Comparison of ENCODE assay signal across 8 cellular contexts in the genomic region with DNA sequence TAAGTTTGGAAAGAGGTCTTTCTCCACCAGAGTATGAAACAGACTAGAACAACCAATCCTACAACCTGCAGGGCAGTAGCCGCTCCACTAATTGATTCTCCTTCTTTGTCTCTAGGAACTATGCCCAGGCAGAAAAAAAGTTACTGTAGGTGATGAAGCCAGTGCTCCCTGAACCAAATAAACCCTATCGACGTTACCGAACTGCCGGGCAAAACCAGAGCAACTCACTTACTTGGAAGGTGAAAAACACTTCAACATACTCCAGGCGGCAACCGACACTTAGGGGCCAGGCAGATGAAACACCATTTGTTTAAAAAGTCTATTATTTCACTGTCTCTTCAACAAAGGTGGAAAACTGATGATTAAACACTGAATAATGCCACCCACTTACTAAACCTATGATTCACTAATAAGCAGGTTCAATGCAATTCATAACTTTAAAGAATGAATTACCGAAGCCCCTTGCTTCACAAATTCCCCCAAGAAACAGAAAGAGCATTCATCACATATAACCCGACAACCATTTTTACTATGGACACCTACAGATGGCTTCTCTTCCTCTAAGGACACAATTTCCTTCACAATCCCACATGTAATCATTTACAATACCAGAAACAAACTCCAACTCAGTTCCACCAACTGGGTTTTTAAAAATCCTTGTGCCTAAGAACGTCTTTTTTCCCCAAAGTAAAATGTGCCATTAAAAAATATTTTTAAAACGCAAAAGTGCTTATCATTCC. TPM values are rescaled to one million over a fixed set of nuclear protein-coding genes. Genes with fewer than 3 reads are reported as not detected.
DNase-seq lines count a peak whose midpoint lies in the region; ATAC-seq and TF ChIP-seq lines count a peak whose summit lies in the region.

No MANE protein-coding gene starts in this region.

- intact Hi-C loops in Caco-2 (cut with micrococcal nuclease; ENCODE audit: unreplicated experiment): loop anchor here (5.0 kb wide), 2 partner anchors 149 to 186 kb away; no protein-coding TSS in a partner anchor

- H3K36me3 Mint-ChIP-seq in Caco-2 (ENCODE audit: insufficient read depth, unreplicated experiment): peaks cover 10% of the 10 kb centered on the region
- peaks cover 6% of the 10 kb centered on the region for H3K36me3 Mint-ChIP-seq in activated naive CD4-positive, alpha-beta T cell treated with anti-CD3 and anti-CD28 coated beads, Interleukin-2, amount 10 ng/mL, durations not matched to agents 7 days and 5 days

- peaks cover 37% of the 10 kb centered on the region for H3K4me1 ChIP-seq in Caco-2

- H3K9me3 ChIP-seq in Caco-2 (no peaks in the 10 kb centered on the region), iPS-18c (ENCODE audit: control insufficient read depth, insufficient read depth, low read length) (no peaks in the 10 kb centered on the region)

- TF ChIP-seq CTCF in Caco-2 (IDR thresholded peaks at IDR 0.05; ENCODE audit: insufficient read depth in 1 of 2, low read depth in 1 of 2, low read length in 1 of 2, severe bottlenecking in 1 of 2, unreplicated experiment in 1 of 2): no peak

- POLR2A ChIA-PET in Caco-2 (lab: Charles Lee): no interaction called here

- DNase-seq in Caco-2 (no peak), NCI-H1105 (lab: John Stamatoyannopoulos, UW) (peak; percentile 45), NCI-H1092 treated with DMSO at 0.1 percent for 48 hours (lab: John Stamatoyannopoulos, UW) (no peak)
- peak; percentile 38 for DNase-seq in activated naive CD4-positive, alpha-beta T cell treated with anti-CD3 and anti-CD28 coated beads, Interleukin-2, amount 10 ng/mL, durations not matched to agents 7 days and 5 days
- peak; percentile 18 to 23 for DNase-seq in stimulated activated CD4-positive, alpha-beta T cell treated with anti-CD3 and anti-CD28 coated beads, Interleukin-1b, Interleukin-23, amount 100 ng/mL, for 4 hours (ENCODE audit: low read depth in 2 of 2)

- peak overlapping the region; percentile 83 for H3K27ac Mint-ChIP-seq in Caco-2 (ENCODE audit: unreplicated experiment)
- peak overlapping the region; percentile 86 for H3K27ac Mint-ChIP-seq in activated naive CD4-positive, alpha-beta T cell treated with anti-CD3 and anti-CD28 coated beads, Interleukin-2, amount 10 ng/mL, durations not matched to agents 7 days and 5 days

- no peaks in the 10 kb centered on the region for H3K27me3 Mint-ChIP-seq in Caco-2 (ENCODE audit: insufficient read depth, unreplicated experiment)
- peaks cover 5% of the 10 kb centered on the region for H3K27me3 Mint-ChIP-seq in activated naive CD4-positive, alpha-beta T cell treated with anti-CD3 and anti-CD28 coated beads, Interleukin-2, amount 10 ng/mL, durations not matched to agents 7 days and 5 days

- peak overlapping the region; percentile 90 for H3K4me3 Mint-ChIP-seq in Caco-2 (ENCODE audit: unreplicated experiment)
- peak overlapping the region; percentile 81 for H3K4me3 Mint-ChIP-seq in activated naive CD4-positive, alpha-beta T cell treated with anti-CD3 and anti-CD28 coated beads, Interleukin-2, amount 10 ng/mL, durations not matched to agents 7 days and 5 days

- no peak for ATAC-seq in GM18868 (IDR thresholded peaks at IDR 0.05; ENCODE audit: unreplicated experiment)
- ATAC-seq in GM21786 (IDR thresholded peaks at IDR 0.05; ENCODE audit: unreplicated experiment): no peak

- H3K27me3 ChIP-seq in Caco-2 (replicated peaks; ENCODE audit: control insufficient read depth, insufficient read depth, low read length): no peaks in the 10 kb centered on the region

- BruUV-seq in Caco-2 (replicated peaks; lab: Mats Ljungman, UMichigan): TSS peak; percentile 25

- H3K9me3 Mint-ChIP-seq in Caco-2 (ENCODE audit: unreplicated experiment): no peaks in the 10 kb centered on the region
- H3K9me3 Mint-ChIP-seq in activated naive CD4-positive, alpha-beta T cell treated with anti-CD3 and anti-CD28 coated beads, Interleukin-2, amount 10 ng/mL, durations not matched to agents 7 days and 5 days: no peaks in the 10 kb centered on the region

- CTCF ChIA-PET in Caco-2 (lab: Charles Lee): no interaction called here
- CTCF ChIA-PET in activated naive CD4-positive, alpha-beta T cell treated with anti-CD3 and anti-CD28 coated beads, Interleukin-2, amount 10 ng/mL, durations not matched to agents 7 days and 5 days (lab: Charles Lee): no interaction called here

- H3K4me1 Mint-ChIP-seq in Caco-2 (ENCODE audit: low read depth, unreplicated experiment): peaks cover 41% of the 10 kb centered on the region
- H3K4me1 Mint-ChIP-seq in activated naive CD4-positive, alpha-beta T cell treated with anti-CD3 and anti-CD28 coated beads, Interleukin-2, amount 10 ng/mL, durations not matched to agents 7 days and 5 days: peaks cover 58% of the 10 kb centered on the region

- H3K4me3 ChIP-seq in Caco-2 (ENCODE audit: low read depth, low read length) (peak overlapping the region; percentile 85), iPS-18c (ENCODE audit: insufficient read depth, low read depth, low read length) (peak overlapping the region; percentile 72)

- no peaks in the 10 kb centered on the region for H3K36me3 ChIP-seq in Caco-2 (ENCODE audit: control insufficient read depth, insufficient read depth, low read length)

RNA-seq across cellular contexts. Expression of a gene that starts 1.5 kb away (rescaled TPM):
- 24.7 and 28.6 TPM in 2 replicates for total RNA-seq in Caco-2 (2022)

Comparison
In these comparisons a context has a peak if more than half of its experiments do, and no peak if none do; other contexts are left out.
1. DNase-seq: peak in NCI-H1105 (single experiment), activated naive CD4-positive, alpha-beta T cell treated with anti-CD3 and anti-CD28 coated beads, Interleukin-2, amount 10 ng/mL, durations not matched to agents 7 days and 5 days (single experiment) and stimulated activated CD4-positive, alpha-beta T cell treated with anti-CD3 and anti-CD28 coated beads, Interleukin-1b, Interleukin-23, amount 100 ng/mL, for 4 hours (2 of 2); none in Caco-2 (0 of 2) and NCI-H1092 treated with DMSO at 0.1 percent for 48 hours (single experiment).